Comparison of ENCODE assay signal across 11 cellular contexts in the genomic region with DNA sequence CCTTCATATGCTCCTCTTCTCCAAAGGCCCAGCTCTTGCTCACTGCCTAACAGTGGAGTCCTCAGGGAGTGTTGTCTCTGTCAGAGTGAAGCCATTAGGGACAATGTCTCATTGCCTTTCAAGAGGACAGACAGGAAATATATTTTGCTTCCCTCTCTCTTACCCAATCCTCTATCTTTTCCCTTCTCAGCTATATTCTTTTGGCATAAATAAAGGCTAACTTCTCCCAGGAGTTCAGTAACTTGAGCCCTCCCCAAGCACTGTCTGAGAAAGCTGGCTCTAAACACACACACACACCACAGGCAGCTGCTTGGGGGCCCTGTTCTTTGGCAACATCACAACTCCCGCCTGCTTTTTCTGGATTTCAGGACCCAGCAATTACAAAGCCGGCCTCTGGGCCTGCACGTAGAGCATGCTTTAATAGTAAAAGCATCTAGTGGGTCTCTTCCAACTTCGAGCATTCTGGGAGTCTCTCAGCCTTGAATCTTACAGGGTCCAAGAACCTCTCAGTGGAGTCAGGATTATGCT. TPM values are rescaled to one million over a fixed set of nuclear protein-coding genes. Genes with fewer than 3 reads are reported as not detected.
DNase-seq lines count a peak whose midpoint lies in the region; ATAC-seq and TF ChIP-seq lines count a peak whose summit lies in the region.
"Had no signal": no experiment of that assay in that cellular context is flagged by ENCODE, and none has a peak within 500 bp of the region (broad histone marks: within the 10 kb centered on the region; RNA-seq: fewer than 3 reads in every experiment).

No MANE protein-coding gene starts in this region.

- peaks cover 14% of the 10 kb centered on the region for H3K4me1 Mint-ChIP-seq in HFFc6 (ENCODE audit: low read depth)
- H3K4me1 Mint-ChIP-seq: memory B cell had no signal

- CTCF ChIA-PET in OCI-LY7 (lab: Charles Lee; ENCODE audit: unreplicated experiment) = no interaction called here

- no peak for TF ChIP-seq CTCF in HFFc6 (IDR thresholded peaks at IDR 0.05)
- no peak for TF ChIP-seq CTCF in suprapubic skin (IDR thresholded peaks at IDR 0.05)
- no peak for TF ChIP-seq CTCF in OCI-LY7 (conservative IDR thresholded peaks at IDR 0.05; ENCODE audit: low read length)

- intact Hi-C loops in OCI-LY7 (cut with micrococcal nuclease; ENCODE audit: unreplicated experiment) = no loop called here

- H3K27me3 Mint-ChIP-seq in HFFc6 (ENCODE audit: insufficient read depth) = no peaks in the 10 kb centered on the region

- H4K20me1 ChIP-seq in OCI-LY7 (ENCODE audit: insufficient read depth, low read length) = no peaks in the 10 kb centered on the region

- H3K4me2 ChIP-seq in OCI-LY7 (ENCODE audit: low read length) = no peak overlapping the region

- no peak for TF ChIP-seq EP300 in suprapubic skin (IDR thresholded peaks at IDR 0.05)

- no peak for DNase-seq in HFFc6
- DNase-seq in brain pericyte (ENCODE audit: low read depth, low spot score) = peak; percentile 87
- no peak for DNase-seq in left lobe of liver (ENCODE audit: low spot score)
- DNase-seq in suprapubic skin (ENCODE audit: low spot score in 2 of 2) = peak; percentile 71 to 85
- no peak for DNase-seq in effector memory CD4-positive, alpha-beta T cell
- no peak for DNase-seq in SKM-1 treated with dmso at 0.1 percent for 144 hours (lab: John Stamatoyannopoulos, UW; ENCODE audit: unreplicated experiment)
- no peak for DNase-seq in OCI-LY7 (ENCODE audit: low spot score)
- DNase-seq: dorsolateral prefrontal cortex, GF-D8 had no signal

- H3K4me1 ChIP-seq in suprapubic skin (peaks cover 12% of the 10 kb centered on the region), OCI-LY7 (ENCODE audit: insufficient read depth, low read length, poor library complexity, severe bottlenecking) (no peaks in the 10 kb centered on the region)
- no peaks in the 10 kb centered on the region for H3K4me1 ChIP-seq in effector memory CD4-positive, alpha-beta T cell (ENCODE audit: control insufficient read depth, insufficient read depth, low read length, poor library complexity, severe bottlenecking)

- H3K9me3 ChIP-seq in suprapubic skin (no peaks in the 10 kb centered on the region), OCI-LY7 (ENCODE audit: low read length) (no peaks in the 10 kb centered on the region)
- H3K9me3 ChIP-seq in effector memory CD4-positive, alpha-beta T cell (ENCODE audit: control insufficient read depth, low read length) = no peaks in the 10 kb centered on the region

- H3K27ac ChIP-seq in suprapubic skin (no peak overlapping the region), OCI-LY7 (ENCODE audit: low read depth, low read length, poor library complexity, severe bottlenecking) (no peak overlapping the region)
- no peak overlapping the region for H3K27ac ChIP-seq in effector memory CD4-positive, alpha-beta T cell (ENCODE audit: insufficient read depth, low read length, poor library complexity, severe bottlenecking)

- H3K36me3 Mint-ChIP-seq in HFFc6 (ENCODE audit: low read depth) = no peaks in the 10 kb centered on the region; the same call in 1 of the 2 replicates
- H3K36me3 Mint-ChIP-seq: memory B cell had no signal

- H3K36me3 ChIP-seq in suprapubic skin = no peaks in the 10 kb centered on the region
- no peaks in the 10 kb centered on the region for H3K36me3 ChIP-seq in effector memory CD4-positive, alpha-beta T cell (ENCODE audit: control insufficient read depth, insufficient read depth, low read length)
- no peaks in the 10 kb centered on the region for H3K36me3 ChIP-seq in OCI-LY7 (ENCODE audit: insufficient read depth, low read length)

- H3K4me3 Mint-ChIP-seq in HFFc6 = no peak overlapping the region
- H3K4me3 Mint-ChIP-seq: memory B cell had no signal

- POLR2A ChIA-PET in OCI-LY7 (lab: Charles Lee) = no interaction called here

- peak overlapping the region; percentile 76 for H3K27ac Mint-ChIP-seq in HFFc6
- H3K27ac Mint-ChIP-seq: memory B cell had no signal

- BruUV-seq in OCI-LY7 (replicated peaks; lab: Mats Ljungman, UMichigan) = no TSS peak

- 41% methylated on average over 4 of the region's 4 CpGs for whole genome bisulfite sequencing in suprapubic skin

- H3K27me3 ChIP-seq in suprapubic skin = no peaks in the 10 kb centered on the region
- peaks cover 3% of the 10 kb centered on the region for H3K27me3 ChIP-seq in effector memory CD4-positive, alpha-beta T cell (replicated peaks; ENCODE audit: control insufficient read depth, insufficient read depth, low read length, poor library complexity, severe bottlenecking)

- ATAC-seq in left lobe of liver (peak; percentile 23), GM19452 (IDR thresholded peaks at IDR 0.05; ENCODE audit: unreplicated experiment) (no peak)

- no peak for TF ChIP-seq POLR2A in suprapubic skin (IDR thresholded peaks at IDR 0.05)

- no peak overlapping the region for H2AFZ ChIP-seq in OCI-LY7 (ENCODE audit: low read length)

- H3K9me3 Mint-ChIP-seq in HFFc6 = no peaks in the 10 kb centered on the region
- H3K9me3 Mint-ChIP-seq: memory B cell had no signal

- no peaks in the 10 kb centered on the region for H3K79me2 ChIP-seq in OCI-LY7 (ENCODE audit: insufficient read depth, low read depth, low read length)

- H3K9me2 ChIP-seq in OCI-LY7 (ENCODE audit: insufficient read depth, low read length) = no peaks in the 10 kb centered on the region

- H3K4me3 ChIP-seq in suprapubic skin (no peak overlapping the region), OCI-LY7 (ENCODE audit: low read depth, low read length, poor library complexity, severe bottlenecking) (no peak overlapping the region)
- no peak overlapping the region for H3K4me3 ChIP-seq in effector memory CD4-positive, alpha-beta T cell (ENCODE audit: insufficient read depth, low read depth, low read length, poor library complexity, severe bottlenecking)
- H3K4me3 ChIP-seq: dorsolateral prefrontal cortex had no signal

RNA-seq across cellular contexts. Expression of a gene that starts 34.7 kb away (rescaled TPM):
- 100 to 1,000 TPM in 2 of 6 experiments, 10 to 100 TPM in 4; 80.6 to 130 (median 89.8) TPM for total RNA-seq in HFFc6 (2021; fragmentation: NEBNext Ultra II Directional; extraction: Animal tissue kit (Norgen Biotek cat#: 25700))
- 2.8 TPM for total RNA-seq in left lobe of liver
- 10 to 100 TPM; 10.4 to 44.0 (median 23.6) TPM for total RNA-seq in suprapubic skin
- total RNA-seq in OCI-LY7 (2014; rRNA removed; shearing (Covaris generic)) = not detected in 2 replicates
- total RNA-seq in OCI-LY7 (2022) = not detected in 2 replicates

RNA-seq across cellular contexts. Expression of a gene that starts 58.0 kb away (rescaled TPM):
- total RNA-seq in HFFc6 (2021; fragmentation: NEBNext Ultra II Directional; extraction: Animal tissue kit (Norgen Biotek cat#: 25700)) = under 1 TPM in 2 of 6 experiments, not detected in 4; 0.09 to 0.10 TPM
- not detected for total RNA-seq in left lobe of liver
- not detected for total RNA-seq in suprapubic skin
- not detected in 2 replicates for total RNA-seq in OCI-LY7 (2014; rRNA removed; shearing (Covaris generic))
- total RNA-seq in OCI-LY7 (2022) = not detected in 2 replicates

Comparison
In these comparisons a context has a peak if more than half of its experiments do, and no peak if none do; other contexts are left out.
1. DNase-seq: peak in brain pericyte (single experiment) and suprapubic skin (2 of 2); none in HFFc6 (single experiment), left lobe of liver (single experiment), effector memory CD4-positive, alpha-beta T cell (0 of 3), SKM-1 treated with dmso at 0.1 percent for 144 hours (single experiment) and OCI-LY7 (single experiment).